ENCODE assay signal across 27 cellular contexts in the genomic region with DNA sequence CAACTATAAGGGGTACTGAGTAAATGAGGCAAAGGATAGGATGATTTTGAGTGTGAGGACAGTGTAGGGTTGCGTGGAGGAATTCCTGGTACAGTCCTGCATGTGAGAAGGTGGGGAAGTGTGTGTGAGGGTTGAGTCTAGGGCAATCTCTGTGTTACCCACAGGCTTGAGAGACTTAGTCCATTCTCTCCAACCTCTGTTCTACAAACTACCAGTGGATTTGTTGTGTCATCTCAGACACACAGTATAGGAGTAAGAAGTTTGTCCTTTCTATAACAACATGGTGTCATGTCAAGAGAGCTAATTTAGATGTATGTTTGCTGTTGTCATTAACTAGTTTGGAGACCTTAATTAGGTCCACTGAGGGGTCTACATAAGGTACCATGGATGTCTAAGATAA. TPM values are rescaled to one million over a fixed set of nuclear protein-coding genes. Genes with fewer than 3 reads are reported as not detected.
A peak's percentile ranks its signal among the peaks of the same experiment; 100 is the strongest.
DNase-seq lines count a peak whose midpoint lies in the region; ATAC-seq, FAIRE-seq and TF ChIP-seq lines count a peak whose summit lies in the region.
"Had no signal": no experiment of that assay in that cellular context is flagged by ENCODE, and none has a peak within 500 bp of the region (broad histone marks: within the 10 kb centered on the region; RNA-seq: fewer than 3 reads in every experiment).

No MANE protein-coding gene starts in this region.

- ATAC-seq in HepG2: peak; percentile 45; the same call in 2 of the 3 replicates
- ATAC-seq in right lobe of liver: no peak
- peak; percentile 36 for ATAC-seq in K562
- no peak for ATAC-seq in GM18873 (IDR thresholded peaks at IDR 0.05; ENCODE audit: low FRiP score, unreplicated experiment)

- H3K27me3 ChIP-seq in HepG2 (ENCODE audit: control insufficient read depth in 1 of 2, insufficient read depth in 2 of 2, low read length in 2 of 2) (no peaks in the 10 kb centered on the region), right lobe of liver (no peaks in the 10 kb centered on the region), K562 (ENCODE audit: control insufficient read depth in 2 of 2, insufficient read depth in 2 of 2, low read length in 2 of 2) (no peaks in the 10 kb centered on the region), smooth muscle cell (ENCODE audit: low read depth) (no peaks in the 10 kb centered on the region)
- H3K27me3 ChIP-seq: BE2C; BLaER1 treated with 17β-estradiol and CSF1 and Interleukin-3, amounts not matched to agents 10 nM and 100 nM had no signal

- WGBS in HepG2 (ENCODE audit: low lambda C conversion rate): 36% methylated on average over 1 of the region's 1 CpG
- 100% methylated on average over 1 of the region's 1 CpG for WGBS in right lobe of liver (ENCODE audit: insufficient coverage, low coverage, low lambda C conversion rate, missing lambda C conversion rate)
- 50% methylated on average over 1 of the region's 1 CpG for WGBS in K562 (ENCODE audit: insufficient coverage, low coverage, missing lambda C conversion rate)
- WGBS in smooth muscle cell (ENCODE audit: low lambda C conversion rate): 100% methylated on average over 1 of the region's 1 CpG

- no peak overlapping the region for H3K4me3 Mint-ChIP-seq in type B pancreatic cell
- H3K4me3 Mint-ChIP-seq: CD14-positive monocyte; CD4-positive, alpha-beta T cell; CD8-positive, alpha-beta memory T cell; HFFc6 had no signal

- no peaks in the 10 kb centered on the region for H3K9me1 ChIP-seq in K562 (ENCODE audit: control insufficient read depth, insufficient read depth, low read length)

- H3K36me3 ChIP-seq in HepG2 (replicated peaks in 1 of 2; ENCODE audit: control insufficient read depth in 1 of 2, insufficient read depth in 2 of 2, low read length in 2 of 2) (no peaks in the 10 kb centered on the region), right lobe of liver (no peaks in the 10 kb centered on the region), K562 (ENCODE audit: control insufficient read depth, insufficient read depth, low read length) (no peaks in the 10 kb centered on the region), smooth muscle cell (ENCODE audit: low read depth) (no peaks in the 10 kb centered on the region)
- H3K36me3 ChIP-seq: BE2C, HAP-1 had no signal

- no peak overlapping the region for H2AFZ ChIP-seq in HepG2 (ENCODE audit: low read length)
- no peak overlapping the region for H2AFZ ChIP-seq in K562 (ENCODE audit: low read depth, low read length)
- no peak overlapping the region for H2AFZ ChIP-seq in smooth muscle cell (ENCODE audit: low read depth)

- no peaks in the 10 kb centered on the region for H3K27me3 Mint-ChIP-seq in type B pancreatic cell
- H3K27me3 Mint-ChIP-seq: CD4-positive, alpha-beta T cell; CD8-positive, alpha-beta memory T cell had no signal

- TF ChIP-seq EP300 in HepG2 (IDR thresholded peaks at IDR 0.05; ENCODE audit: low read depth in 2 of 2, low read length in 2 of 2): no peak
- TF ChIP-seq EP300 in HepG2 (CRISPR knock-in tag; IDR thresholded peaks at IDR 0.05; ENCODE audit: borderline replicate concordance): no peak
- no peak for TF ChIP-seq EP300 in K562 (IDR thresholded peaks at IDR 0.05; ENCODE audit: low read length)

- FAIRE-seq in HepG2 (lab: Jason Lieb, UNC) (no peak), K562 (lab: Jason Lieb, UNC) (no peak)
- FAIRE-seq: A204.1, D721Med, GM12891, GM18507, H54 had no signal

- POLR2A ChIA-PET in HepG2 (lab: Yijun Ruan, JAX): interaction anchor here (1.2 kb wide), 1 partner anchor 24 kb away, joined by 3 read pairs; no protein-coding TSS in a partner anchor
- POLR2A ChIA-PET in K562 (lab: Yijun Ruan, JAX): interaction anchor here (0.6 to 1.7 kb wide), 6 partner anchors 9 to 382 kb away, joined by 3 to 9 read pairs (median 4); partner anchors contain the start of genes H2AZ2, NUDCD3 and PURB

- H3K9me3 ChIP-seq in HepG2 (ENCODE audit: low read length): no peaks in the 10 kb centered on the region
- no peaks in the 10 kb centered on the region for H3K9me3 ChIP-seq in right lobe of liver
- no peaks in the 10 kb centered on the region for H3K9me3 ChIP-seq in K562 (replicated peaks; ENCODE audit: control insufficient read depth, insufficient read depth, low read depth, low read length)
- no peaks in the 10 kb centered on the region for H3K9me3 ChIP-seq in smooth muscle cell (replicated peaks; ENCODE audit: low read depth)
- H3K9me3 ChIP-seq: BE2C, HAP-1 had no signal

- no peak for TF ChIP-seq RAD21 in HepG2 (CRISPR knock-in tag; IDR thresholded peaks at IDR 0.05)
- TF ChIP-seq RAD21 in K562 (CRISPR knock-in tag; conservative IDR thresholded peaks at IDR 0.05 in 1 of 2, IDR thresholded peaks at IDR 0.05 in 1 of 2): no peak

- H3K4me2 ChIP-seq in HepG2 (ENCODE audit: low read depth, low read length): no peak overlapping the region
- H3K4me2 ChIP-seq in K562 (ENCODE audit: insufficient read depth, low read length): no peak overlapping the region
- H3K4me2 ChIP-seq in smooth muscle cell: no peak overlapping the region
- H3K4me2 ChIP-seq: BLaER1 treated with 17β-estradiol and CSF1 and Interleukin-3, amounts not matched to agents 10 nM and 100 nM had no signal

- H3K27ac ChIP-seq in HepG2 (ENCODE audit: extremely low read length, insufficient read depth, low read length) (no peak overlapping the region), right lobe of liver (no peak overlapping the region), K562 (ENCODE audit: extremely low read depth, low read depth, low read length) (no peak overlapping the region), smooth muscle cell (ENCODE audit: low read depth) (no peak overlapping the region)
- H3K27ac ChIP-seq: 22Rv1; BLaER1 treated with 17β-estradiol and CSF1 and Interleukin-3, amounts not matched to agents 10 nM and 100 nM had no signal

- peaks cover 6% of the 10 kb centered on the region for H3K36me3 Mint-ChIP-seq in type B pancreatic cell

- H4K20me1 ChIP-seq in HepG2 (ENCODE audit: insufficient read depth, low read length): no peaks in the 10 kb centered on the region
- H4K20me1 ChIP-seq in K562 (replicated peaks; ENCODE audit: control insufficient read depth, insufficient read depth, low read length): no peaks in the 10 kb centered on the region
- H4K20me1 ChIP-seq in smooth muscle cell (ENCODE audit: low read depth): peaks cover 22% of the 10 kb centered on the region

- CTCF ChIA-PET in HepG2 (lab: Yijun Ruan, JAX; ENCODE audit: low intra/inter-chr PET ratio, low total read pairs) (no interaction called here), K562 (lab: Yijun Ruan, JAX; ENCODE audit: low intra/inter-chr PET ratio) (no interaction called here)

- DNase-seq in HepG2 (ENCODE audit: low spot score) (no peak), right lobe of liver (no peak), K562 (ENCODE audit: extremely low read depth in 1 of 4, low spot score in 3 of 4) (no peak), type B pancreatic cell (ENCODE audit: extremely low spot score, unreplicated experiment) (no peak), smooth muscle cell (lab: John Stamatoyannopoulos, UW; ENCODE audit: unreplicated experiment) (no peak)
- no peak for DNase-seq in activated naive CD4-positive, alpha-beta T cell (lab: John Stamatoyannopoulos, UW)
- DNase-seq: ACHN; AML-193; BE2C; CD4-positive, alpha-beta T cell; CD8-positive, alpha-beta memory T cell; DMS 273 treated with DMSO at 0.1 percent for 48 hours; DMS79; EL; GDM1; GOT3; HFFc6 had no signal

- in situ Hi-C loops in HepG2 (cut with HindIII; ENCODE audit: extremely low pct_ligation_motif_present, low pct_unique_long_range_greater_than_20kb): no loop called here
- in situ Hi-C loops in K562 (cut with MboI): no loop called here

- H3K4me1 ChIP-seq in HepG2 (ENCODE audit: insufficient read depth, low read length) (no peaks in the 10 kb centered on the region), right lobe of liver (no peaks in the 10 kb centered on the region), K562 (replicated peaks in 1 of 2; ENCODE audit: control insufficient read depth in 2 of 2, insufficient read depth in 2 of 2, low read length in 2 of 2) (peaks cover 0 to 8% of the 10 kb centered on the region in 2 experiments; a peak in 3 of 5 replicates), smooth muscle cell (ENCODE audit: low read depth) (no peaks in the 10 kb centered on the region)
- H3K4me1 ChIP-seq: HAP-1 had no signal

- H3K4me3 ChIP-seq in HepG2 (replicated peaks in 1 of 3; ENCODE audit: insufficient read depth in 1 of 3, low read depth in 2 of 3, low read length in 3 of 3): no peak overlapping the region
- no peak overlapping the region for H3K4me3 ChIP-seq in right lobe of liver
- no peak overlapping the region for H3K4me3 ChIP-seq in K562
- no peak overlapping the region for H3K4me3 ChIP-seq in smooth muscle cell
- H3K4me3 ChIP-seq: BLaER1 treated with 17β-estradiol and CSF1 and Interleukin-3, amounts not matched to agents 10 nM and 100 nM; HAP-1 had no signal

- TF ChIP-seq POLR2A in HepG2 (IDR thresholded peaks at IDR 0.05; ENCODE audit: insufficient read depth in 1 of 2, low read depth in 2 of 2, low read length in 2 of 2) (no peak), right lobe of liver (IDR thresholded peaks at IDR 0.05) (no peak), K562 (conservative IDR thresholded peaks at IDR 0.05) (no peak)

- H3K9ac ChIP-seq in HepG2 (ENCODE audit: insufficient read depth, low read depth, low read length) (no peak overlapping the region), K562 (ENCODE audit: insufficient read depth in 1 of 2, low read depth in 2 of 2, low read length in 2 of 2) (no peak overlapping the region), smooth muscle cell (ENCODE audit: low read depth) (no peak overlapping the region)
- H3K9ac ChIP-seq: BLaER1 treated with 17β-estradiol and CSF1 and Interleukin-3, amounts not matched to agents 10 nM and 100 nM had no signal

- H3K27ac Mint-ChIP-seq in type B pancreatic cell: peak overlapping the region; percentile 36
- H3K27ac Mint-ChIP-seq: CD4-positive, alpha-beta T cell; HFFc6 had no signal

- BruUV-seq in HepG2 (replicated peaks; lab: Mats Ljungman, UMichigan) (no TSS peak), K562 (replicated peaks; lab: Mats Ljungman, UMichigan) (no TSS peak)

- no peaks in the 10 kb centered on the region for H3K9me3 Mint-ChIP-seq in type B pancreatic cell
- H3K9me3 Mint-ChIP-seq: CD4-positive, alpha-beta T cell; CD8-positive, alpha-beta memory T cell had no signal

- no peak for TF ChIP-seq CTCF in HepG2 (CRISPR knock-in tag; IDR thresholded peaks at IDR 0.05)
- no peak for TF ChIP-seq CTCF in right lobe of liver (IDR thresholded peaks at IDR 0.05)
- no peak for TF ChIP-seq CTCF in K562 (IDR thresholded peaks at IDR 0.05 in 2 of 3, conservative IDR thresholded peaks at IDR 0.05 in 1 of 3; ENCODE audit: insufficient read depth in 2 of 3, low read depth in 1 of 3, low read length in 3 of 3)
- TF ChIP-seq CTCF in type B pancreatic cell (conservative IDR thresholded peaks at IDR 0.05): no peak
- TF ChIP-seq CTCF in smooth muscle cell (IDR thresholded peaks at IDR 0.05; ENCODE audit: borderline replicate concordance, insufficient read depth, poor library complexity, severe bottlenecking): no peak

- H3F3A ChIP-seq in smooth muscle cell (ENCODE audit: low read depth): peaks cover 17% of the 10 kb centered on the region

- no peaks in the 10 kb centered on the region for H3K4me1 Mint-ChIP-seq in type B pancreatic cell (ENCODE audit: unreplicated experiment)
- H3K4me1 Mint-ChIP-seq: CD14-positive monocyte had no signal

- intact Hi-C loops in HepG2 (cut with micrococcal nuclease; ENCODE audit: unreplicated experiment): no loop called here
- intact Hi-C loops in right lobe of liver (cut with DNase I): no loop called here
- intact Hi-C loops in K562 (cut with micrococcal nuclease): no loop called here

- no peaks in the 10 kb centered on the region for H3K79me2 ChIP-seq in HepG2 (ENCODE audit: insufficient read depth, low read length)
- peaks cover 9% of the 10 kb centered on the region; the same call in 1 of the 3 replicates for H3K79me2 ChIP-seq in K562 (ENCODE audit: control insufficient read depth, insufficient read depth, low read length)
- no peaks in the 10 kb centered on the region for H3K79me2 ChIP-seq in smooth muscle cell (ENCODE audit: low read depth)

RNA-seq across cellular contexts. Expression of gene PURB, which starts 12.5 kb away (rescaled TPM):
- 4.3 and 10.1 TPM in 2 replicates for total RNA-seq in HepG2 (2016; rRNA removed; fragmentation: Illumina TruSeq; extraction: Trizol)
- 0.61 and 0.71 TPM in 2 replicates for total RNA-seq in HepG2 (2016; cell fraction: cytosol; rRNA removed; fragmentation: Illumina TruSeq; extraction: Trizol; ENCODE audit: low read depth)
- total RNA-seq in HepG2 (2016; cell fraction: insoluble cytoplasmic fraction; rRNA removed; fragmentation: Illumina TruSeq; extraction: Trizol): 4.3 and 10.1 TPM in 2 replicates
- 4.2 and 4.9 TPM in 2 replicates for total RNA-seq in HepG2 (2016; cell fraction: membrane; rRNA removed; fragmentation: Illumina TruSeq; extraction: Trizol)
- total RNA-seq in HepG2 (2016; cell fraction: nucleus; rRNA removed; fragmentation: Illumina TruSeq; extraction: Trizol): 9.4 and 9.7 TPM in 2 replicates
- polyA plus RNA-seq in HepG2 (2011; rRNA removed): 2.3 and 2.7 TPM in 2 replicates
- 1.0 and 1.7 TPM in 2 replicates for polyA plus RNA-seq in HepG2 (2011; cell fraction: cytosol; rRNA removed)
- 2.3 and 3.8 TPM in 2 replicates for polyA plus RNA-seq in HepG2 (2011; cell fraction: nucleus; rRNA removed)
- polyA plus RNA-seq in HepG2 (2012): 6.1 and 7.3 TPM in 2 replicates
- polyA plus RNA-seq in HepG2 (2016; cell fraction: cytosol; fragmentation: Illumina TruSeq; extraction: Trizol; ENCODE audit: low read depth): 0.64 and 0.70 TPM in 2 replicates
- 9.2 and 9.5 TPM in 2 replicates for polyA plus RNA-seq in HepG2 (2016; cell fraction: insoluble cytoplasmic fraction; fragmentation: Illumina TruSeq; extraction: Trizol; ENCODE audit: low read depth)
- 2.2 and 2.3 TPM in 2 replicates for polyA plus RNA-seq in HepG2 (2016; cell fraction: membrane; fragmentation: Illumina TruSeq; extraction: Trizol; ENCODE audit: low read depth)
- polyA plus RNA-seq in HepG2 (2016; cell fraction: nucleus; fragmentation: Illumina TruSeq; extraction: Trizol; ENCODE audit: insufficient read depth, low read depth): 14.1 and 14.9 TPM in 2 replicates
- 1.9 and 4.8 TPM in 2 replicates for polyA minus RNA-seq in HepG2 (2011; rRNA and poly(A)+ RNA removed; ENCODE audit: low replicate concordance)
- 4.7 and 5.6 TPM in 2 replicates for polyA minus RNA-seq in HepG2 (2011; cell fraction: cytosol; rRNA and poly(A)+ RNA removed)
- polyA minus RNA-seq in HepG2 (2011; cell fraction: nucleus; rRNA and poly(A)+ RNA removed): 9.7 and 10.8 TPM in 2 replicates
- total RNA-seq in right lobe of liver: 1 to 10 TPM; 4.9 to 6.9 (median 6.7) TPM
- 13.1 and 32.6 TPM in 2 replicates for total RNA-seq in K562 (2011; cell fraction: chromatin; rRNA removed; ENCODE audit: low replicate concordance)
- 11.2 and 12.5 TPM in 2 replicates for total RNA-seq in K562 (2011; cell fraction: nucleolus; rRNA removed)
- total RNA-seq in K562 (2011; cell fraction: nucleoplasm; rRNA removed): 20.3 and 27.3 TPM in 2 replicates
- 5.6 and 6.2 TPM in 2 replicates for total RNA-seq in K562 (2014; rRNA removed)
- total RNA-seq in K562 (2014; rRNA removed; fragmentation: Illumina TruSeq; extraction: Trizol): 13.5 and 14.8 TPM in 2 replicates
- total RNA-seq in K562 (2015; rRNA removed; fragmentation: Illumina TruSeq; extraction: Trizol): 10.6 and 11.2 TPM in 2 replicates
- 12.7 and 13.1 TPM in 2 replicates for total RNA-seq in K562 (2021)
- 7.3 and 8.3 TPM in 2 replicates for polyA plus RNA-seq in K562 (2011; rRNA removed)
- polyA plus RNA-seq in K562 (2011; cell fraction: cytosol; rRNA removed): 1.8 and 4.2 TPM in 2 replicates
- polyA plus RNA-seq in K562 (2011; cell fraction: nucleus; rRNA removed): 6.5 and 7.7 TPM in 2 replicates
- polyA plus RNA-seq in K562 (2012): 9.8 and 11.3 TPM in 2 replicates
- polyA plus RNA-seq in K562 (2014; fragmentation: Illumina TruSeq; extraction: Trizol): 12.8 and 14.1 TPM in 2 replicates
- 1 to 10 TPM; 1.6 TPM for polyA plus RNA-seq in K562 (2014; fragmentation: Nextera tagmentation; extraction: Ambion mirVana)
- 8.8 and 9.8 TPM in 2 replicates for polyA plus RNA-seq in K562 (2014; rRNA removed)
- 6.8 and 7.8 TPM in 2 replicates for polyA minus RNA-seq in K562 (2011; rRNA and poly(A)+ RNA removed)
- 5.3 and 6.5 TPM in 2 replicates for polyA minus RNA-seq in K562 (2011; cell fraction: cytosol; rRNA and poly(A)+ RNA removed)
- polyA minus RNA-seq in K562 (2011; cell fraction: nucleus; rRNA and poly(A)+ RNA removed): 5.9 and 10.9 TPM in 2 replicates
- total RNA-seq in type B pancreatic cell (ENCODE audit: low replicate concordance): 24.8 and 29.0 TPM in 2 replicates
- total RNA-seq in smooth muscle cell: 24.3 and 25.3 TPM in 2 replicates
- 2.3 and 4.5 TPM in 2 replicates for polyA plus RNA-seq in smooth muscle cell

RNA-seq across cellular contexts. Expression of gene H2AZ2, which starts 24.9 kb away (rescaled TPM):
- total RNA-seq in HepG2 (2016; rRNA removed; fragmentation: Illumina TruSeq; extraction: Trizol) (223 and 272 TPM in 2 replicates), right lobe of liver (10 to 100 TPM; 49.3 to 69.1 (median 60.9) TPM), K562 (2014; rRNA removed) (380 and 497 TPM in 2 replicates), K562 (2014; rRNA removed; fragmentation: Illumina TruSeq; extraction: Trizol) (286 and 296 TPM in 2 replicates), K562 (2015; rRNA removed; fragmentation: Illumina TruSeq; extraction: Trizol) (217 and 219 TPM in 2 replicates), K562 (2021) (273 and 286 TPM in 2 replicates), type B pancreatic cell (ENCODE audit: low replicate concordance) (116 and 239 TPM in 2 replicates), smooth muscle cell (135 and 143 TPM in 2 replicates)
- 109 and 136 TPM in 2 replicates for total RNA-seq in HepG2 (2016; cell fraction: cytosol; rRNA removed; fragmentation: Illumina TruSeq; extraction: Trizol; ENCODE audit: low read depth)
- 225 and 261 TPM in 2 replicates for total RNA-seq in HepG2 (2016; cell fraction: insoluble cytoplasmic fraction; rRNA removed; fragmentation: Illumina TruSeq; extraction: Trizol)
- 214 and 217 TPM in 2 replicates for total RNA-seq in HepG2 (2016; cell fraction: membrane; rRNA removed; fragmentation: Illumina TruSeq; extraction: Trizol)
- 118 and 122 TPM in 2 replicates for total RNA-seq in HepG2 (2016; cell fraction: nucleus; rRNA removed; fragmentation: Illumina TruSeq; extraction: Trizol)
- polyA plus RNA-seq in HepG2 (2011; rRNA removed) (93.2 and 121 TPM in 2 replicates), K562 (2011; rRNA removed) (276 and 382 TPM in 2 replicates), K562 (2014; fragmentation: Illumina TruSeq; extraction: Trizol) (213 and 246 TPM in 2 replicates), K562 (2014; fragmentation: Nextera tagmentation; extraction: Ambion mirVana) (100 to 1,000 TPM; 105 to 118 TPM), K562 (2014; rRNA removed) (295 and 305 TPM in 2 replicates), smooth muscle cell (117 and 122 TPM in 2 replicates)
- polyA plus RNA-seq in HepG2 (2011; cell fraction: cytosol; rRNA removed): 110 and 123 TPM in 2 replicates
- polyA plus RNA-seq in HepG2 (2011; cell fraction: nucleus; rRNA removed): 34.1 and 41.1 TPM in 2 replicates
- polyA plus RNA-seq in HepG2 (2012): 101 and 124 TPM in 2 replicates
- 169 and 220 TPM in 2 replicates for polyA plus RNA-seq in HepG2 (2016; cell fraction: cytosol; fragmentation: Illumina TruSeq; extraction: Trizol; ENCODE audit: low read depth)
- polyA plus RNA-seq in HepG2 (2016; cell fraction: insoluble cytoplasmic fraction; fragmentation: Illumina TruSeq; extraction: Trizol; ENCODE audit: low read depth): 277 and 298 TPM in 2 replicates
- 226 and 259 TPM in 2 replicates for polyA plus RNA-seq in HepG2 (2016; cell fraction: membrane; fragmentation: Illumina TruSeq; extraction: Trizol; ENCODE audit: low read depth)
- polyA plus RNA-seq in HepG2 (2016; cell fraction: nucleus; fragmentation: Illumina TruSeq; extraction: Trizol; ENCODE audit: insufficient read depth, low read depth): 188 and 191 TPM in 2 replicates
- 67.1 and 192 TPM in 2 replicates for polyA minus RNA-seq in HepG2 (2011; rRNA and poly(A)+ RNA removed; ENCODE audit: low replicate concordance)
- 42.5 and 43.2 TPM in 2 replicates for polyA minus RNA-seq in HepG2 (2011; cell fraction: cytosol; rRNA and poly(A)+ RNA removed)
- 36.7 and 41.4 TPM in 2 replicates for polyA minus RNA-seq in HepG2 (2011; cell fraction: nucleus; rRNA and poly(A)+ RNA removed)
- total RNA-seq in K562 (2011; cell fraction: chromatin; rRNA removed; ENCODE audit: low replicate concordance): 52.2 and 119 TPM in 2 replicates
- total RNA-seq in K562 (2011; cell fraction: nucleolus; rRNA removed): 49.0 and 52.7 TPM in 2 replicates
- 81.8 and 141 TPM in 2 replicates for total RNA-seq in K562 (2011; cell fraction: nucleoplasm; rRNA removed)
- polyA plus RNA-seq in K562 (2011; cell fraction: cytosol; rRNA removed): 254 and 312 TPM in 2 replicates
- 75.0 and 103 TPM in 2 replicates for polyA plus RNA-seq in K562 (2011; cell fraction: nucleus; rRNA removed)
- polyA plus RNA-seq in K562 (2012): 262 and 408 TPM in 2 replicates
- 211 and 268 TPM in 2 replicates for polyA minus RNA-seq in K562 (2011; rRNA and poly(A)+ RNA removed)
- polyA minus RNA-seq in K562 (2011; cell fraction: cytosol; rRNA and poly(A)+ RNA removed): 75.6 and 99.9 TPM in 2 replicates
- 17.5 and 34.1 TPM in 2 replicates for polyA minus RNA-seq in K562 (2011; cell fraction: nucleus; rRNA and poly(A)+ RNA removed)

Comparison
In these comparisons a context has a peak if more than half of its experiments do, and no peak if none do; other contexts are left out.
1. ATAC-seq: peak in HepG2 (single experiment) and K562 (single experiment); none in right lobe of liver (0 of 4) and GM18873 (single experiment).